Comparison of ENCODE assay signal across 1 cellular context in genomic region chr3:54663558-54664114, GRCh38.
TF ChIP-seq lines count a peak whose summit lies in the region.

No MANE protein-coding gene starts in this region.

TF ChIP-seq in H1, 55 proteins besides CTCF, POLR2A, EP300 and RAD21:
- TF ChIP-seq EZH2 (IDR thresholded peaks at IDR 0.05; ENCODE audit: low read depth, low read length, severe bottlenecking): no peak
